ENCODE assay signal across 8 cellular contexts in genomic region chr5:139574641-139575312, GRCh38. TPM values are rescaled to one million over a fixed set of nuclear protein-coding genes. Genes with fewer than 3 reads are reported as not detected.
A peak's percentile ranks its signal among the peaks of the same experiment; 100 is the strongest.
DNase-seq lines count a peak whose midpoint lies in the region; ATAC-seq, FAIRE-seq and TF ChIP-seq lines count a peak whose summit lies in the region.

No MANE protein-coding gene starts in this region.

- H3K4me3 ChIP-seq in K562 = no peak overlapping the region
- H3K4me3 ChIP-seq in sigmoid colon = no peak overlapping the region

- no peak overlapping the region for H3K9ac ChIP-seq in K562 (ENCODE audit: insufficient read depth in 1 of 2, low read depth in 2 of 2, low read length in 2 of 2)

- DNase-seq in activated naive CD4-positive, alpha-beta T cell treated with anti-CD3 and anti-CD28 coated beads, Interleukin-2, amount 10 ng/mL, durations not matched to agents 7 days and 5 days = no peak
- no peak for DNase-seq in activated naive CD4-positive, alpha-beta T cell (lab: John Stamatoyannopoulos, UW)
- DNase-seq in NCI-H1694 (lab: John Stamatoyannopoulos, UW) (peak; percentile 25), K562 (ENCODE audit: extremely low read depth in 1 of 4, low spot score in 3 of 4) (peak; percentile 30 to 62 (median 32)), left kidney (ENCODE audit: low read depth, low spot score) (peak; percentile 58), sigmoid colon (no peak), DMS153 treated with DMSO at 0.1 percent for 48 hours (lab: John Stamatoyannopoulos, UW; ENCODE audit: unreplicated experiment) (no peak)

- H3K4me3 Mint-ChIP-seq in activated naive CD4-positive, alpha-beta T cell treated with anti-CD3 and anti-CD28 coated beads, Interleukin-2, amount 10 ng/mL, durations not matched to agents 7 days and 5 days = no peak overlapping the region

- H3K27ac ChIP-seq in K562 (ENCODE audit: extremely low read depth, low read depth, low read length) (no peak overlapping the region), sigmoid colon (no peak overlapping the region)

- H3K4me2 ChIP-seq in K562 (ENCODE audit: insufficient read depth, low read length) = no peak overlapping the region

- intact Hi-C loops in K562 (cut with micrococcal nuclease) (no loop called here), sigmoid colon (cut with DNase I) (no loop called here)

- H3K9me3 Mint-ChIP-seq in activated naive CD4-positive, alpha-beta T cell treated with anti-CD3 and anti-CD28 coated beads, Interleukin-2, amount 10 ng/mL, durations not matched to agents 7 days and 5 days = no peaks in the 10 kb centered on the region

- H2AFZ ChIP-seq in K562 (ENCODE audit: low read depth, low read length) = no peak overlapping the region

- POLR2A ChIA-PET in K562 (lab: Yijun Ruan, JAX) = interaction anchor here (0.5 to 2.7 kb wide), 6 partner anchors 9 to 152 kb away, joined by 3 to 19 read pairs (median 4); partner anchors contain the start of gene UBE2D2

- peak; percentile 37 for FAIRE-seq in K562 (lab: Jason Lieb, UNC)

- H3K27me3 Mint-ChIP-seq in activated naive CD4-positive, alpha-beta T cell treated with anti-CD3 and anti-CD28 coated beads, Interleukin-2, amount 10 ng/mL, durations not matched to agents 7 days and 5 days = no peaks in the 10 kb centered on the region

- TF ChIP-seq POLR2A in K562 (conservative IDR thresholded peaks at IDR 0.05) = no peak
- TF ChIP-seq POLR2A in sigmoid colon (IDR thresholded peaks at IDR 0.05) = no peak

- no peaks in the 10 kb centered on the region for H3K9me1 ChIP-seq in K562 (ENCODE audit: control insufficient read depth, insufficient read depth, low read length)

- H3K79me2 ChIP-seq in K562 (ENCODE audit: control insufficient read depth, insufficient read depth, low read length) = peaks cover 93% of the 10 kb centered on the region

- H3K27me3 ChIP-seq in K562 (ENCODE audit: control insufficient read depth in 2 of 2, insufficient read depth in 2 of 2, low read length in 2 of 2) = no peaks in the 10 kb centered on the region
- no peaks in the 10 kb centered on the region for H3K27me3 ChIP-seq in sigmoid colon

- TF ChIP-seq CTCF in K562 (IDR thresholded peaks at IDR 0.05 in 2 of 3, conservative IDR thresholded peaks at IDR 0.05 in 1 of 3; ENCODE audit: insufficient read depth in 2 of 3, low read depth in 1 of 3, low read length in 3 of 3) (peak; percentile 61 to 74 (median 64); a peak in 5 of 6 replicates), sigmoid colon (IDR thresholded peaks at IDR 0.05) (peak in 2 of 4 experiments; percentile 23 to 46)

- no peak for TF ChIP-seq EP300 in K562 (IDR thresholded peaks at IDR 0.05; ENCODE audit: low read length)
- TF ChIP-seq EP300 in sigmoid colon (IDR thresholded peaks at IDR 0.05) = no peak

- H3K36me3 Mint-ChIP-seq in activated naive CD4-positive, alpha-beta T cell treated with anti-CD3 and anti-CD28 coated beads, Interleukin-2, amount 10 ng/mL, durations not matched to agents 7 days and 5 days = peaks cover 40% of the 10 kb centered on the region

- H3K4me1 Mint-ChIP-seq in activated naive CD4-positive, alpha-beta T cell treated with anti-CD3 and anti-CD28 coated beads, Interleukin-2, amount 10 ng/mL, durations not matched to agents 7 days and 5 days = peaks cover 78% of the 10 kb centered on the region

- ATAC-seq in K562 (peak; percentile 82), GM21423 (IDR thresholded peaks at IDR 0.05; ENCODE audit: unreplicated experiment) (no peak)

- in situ Hi-C loops in K562 (cut with MboI) = no loop called here

- TF ChIP-seq RAD21 in K562 (CRISPR knock-in tag; conservative IDR thresholded peaks at IDR 0.05 in 1 of 2, IDR thresholded peaks at IDR 0.05 in 1 of 2) = peak; percentile 30 to 58; a peak in 3 of 4 replicates

- peaks cover 2% of the 10 kb centered on the region in 2 experiments; a peak in 3 of 5 replicates for H3K4me1 ChIP-seq in K562 (replicated peaks in 1 of 2; ENCODE audit: control insufficient read depth in 2 of 2, insufficient read depth in 2 of 2, low read length in 2 of 2)
- H3K4me1 ChIP-seq in sigmoid colon = peaks cover 0 to 70% (median 45%) of the 10 kb centered on the region in 4 donors

- 74% methylated on average over 4 of the region's 4 CpGs for WGBS in K562 (ENCODE audit: insufficient coverage, low coverage, missing lambda C conversion rate)
- 53 to 71% methylated on average over 4 of the region's 4 CpGs for WGBS in sigmoid colon, 2 donors

- H3K27ac Mint-ChIP-seq in activated naive CD4-positive, alpha-beta T cell treated with anti-CD3 and anti-CD28 coated beads, Interleukin-2, amount 10 ng/mL, durations not matched to agents 7 days and 5 days = peak overlapping the region; percentile 95

- CTCF ChIA-PET in activated naive CD4-positive, alpha-beta T cell treated with anti-CD3 and anti-CD28 coated beads, Interleukin-2, amount 10 ng/mL, durations not matched to agents 7 days and 5 days (lab: Charles Lee) = interaction anchor here (0.7 to 3.0 kb wide), 21 partner anchors 9 to 279 kb away, joined by 3 to 18 read pairs (median 4); no protein-coding TSS in a partner anchor
- CTCF ChIA-PET in K562 (lab: Yijun Ruan, JAX; ENCODE audit: low intra/inter-chr PET ratio) = interaction anchor here (1.0 kb wide), 1 partner anchor 289 kb away, joined by 3 read pairs; no protein-coding TSS in a partner anchor

- peaks cover 25% of the 10 kb centered on the region for H4K20me1 ChIP-seq in K562 (replicated peaks; ENCODE audit: control insufficient read depth, insufficient read depth, low read length)

- H3K9me3 ChIP-seq in K562 (replicated peaks; ENCODE audit: control insufficient read depth, insufficient read depth, low read depth, low read length) = no peaks in the 10 kb centered on the region
- no peaks in the 10 kb centered on the region for H3K9me3 ChIP-seq in sigmoid colon

- BruUV-seq in K562 (replicated peaks; lab: Mats Ljungman, UMichigan) = TSS peak; percentile 25

- H3K36me3 ChIP-seq in K562 (ENCODE audit: control insufficient read depth, insufficient read depth, low read length) (peaks cover 58% of the 10 kb centered on the region), sigmoid colon (no peaks in the 10 kb centered on the region)

TF ChIP-seq in K562, 482 proteins besides CTCF, POLR2A, EP300 and RAD21 (continues in another document):
- no peak for TF ChIP-seq MBD2 (IDR thresholded peaks at IDR 0.05; ENCODE audit: borderline replicate concordance, low read depth)
- no peak for TF ChIP-seq ZNF174 (CRISPR knock-in tag; IDR thresholded peaks at IDR 0.05)
- TF ChIP-seq ZNF586 (CRISPR knock-in tag; conservative IDR thresholded peaks at IDR 0.05) = no peak
- no peak for TF ChIP-seq ETS1 (conservative IDR thresholded peaks at IDR 0.05; ENCODE audit: control insufficient read depth, low read depth, low read length)
- no peak for TF ChIP-seq GTF2A2 (tag; IDR thresholded peaks at IDR 0.05)
- no peak for TF ChIP-seq CREM (IDR thresholded peaks at IDR 0.05; ENCODE audit: low read depth)
- peak; percentile 75 for TF ChIP-seq RBM25 (IDR thresholded peaks at IDR 0.05; ENCODE audit: low read depth, low read length, severe bottlenecking)
- TF ChIP-seq NR2C2 (CRISPR knock-in tag; IDR thresholded peaks at IDR 0.05) = no peak
- no peak for TF ChIP-seq NR2C2 (tag; IDR thresholded peaks at IDR 0.05)
- no peak for TF ChIP-seq E2F5 (CRISPR knock-in tag; IDR thresholded peaks at IDR 0.05)
- TF ChIP-seq U2AF1 (optimal IDR thresholded peaks at IDR 0.05; ENCODE audit: low read depth, low read length) = no peak
- no peak for TF ChIP-seq KAT7 (CRISPR knock-in tag; IDR thresholded peaks at IDR 0.05; ENCODE audit: borderline replicate concordance)

RNA-seq across cellular contexts. Expression of gene UBE2D2, which starts 13.6 kb away (rescaled TPM):
- total RNA-seq in K562 (2011; cell fraction: chromatin; rRNA removed; ENCODE audit: low replicate concordance) = 56.7 and 101 TPM in 2 replicates
- 29.9 and 36.2 TPM in 2 replicates for total RNA-seq in K562 (2011; cell fraction: nucleolus; rRNA removed)
- total RNA-seq in K562 (2011; cell fraction: nucleoplasm; rRNA removed) = 53.2 and 70.1 TPM in 2 replicates
- total RNA-seq in K562 (2014; rRNA removed) = 72.0 and 92.9 TPM in 2 replicates
- 158 and 167 TPM in 2 replicates for total RNA-seq in K562 (2014; rRNA removed; fragmentation: Illumina TruSeq; extraction: Trizol)
- 151 TPM in 2 replicates for total RNA-seq in K562 (2015; rRNA removed; fragmentation: Illumina TruSeq; extraction: Trizol)
- total RNA-seq in K562 (2021) = 198 and 211 TPM in 2 replicates
- 111 and 122 TPM in 2 replicates for polyA plus RNA-seq in K562 (2011; rRNA removed)
- 40.9 and 69.1 TPM in 2 replicates for polyA plus RNA-seq in K562 (2011; cell fraction: cytosol; rRNA removed)
- polyA plus RNA-seq in K562 (2011; cell fraction: nucleus; rRNA removed) = 23.6 and 41.6 TPM in 2 replicates
- polyA plus RNA-seq in K562 (2012) = 228 and 234 TPM in 2 replicates
- 126 and 138 TPM in 2 replicates for polyA plus RNA-seq in K562 (2014; fragmentation: Illumina TruSeq; extraction: Trizol)
- polyA plus RNA-seq in K562 (2014; fragmentation: Nextera tagmentation; extraction: Ambion mirVana) = 10 to 100 TPM; 53.6 to 58.8 TPM
- polyA plus RNA-seq in K562 (2014; rRNA removed) = 77.7 and 85.0 TPM in 2 replicates
- 77.2 and 100 TPM in 2 replicates for polyA minus RNA-seq in K562 (2011; rRNA and poly(A)+ RNA removed)
- 44.0 and 69.7 TPM in 2 replicates for polyA minus RNA-seq in K562 (2011; cell fraction: cytosol; rRNA and poly(A)+ RNA removed)
- 13.2 and 25.0 TPM in 2 replicates for polyA minus RNA-seq in K562 (2011; cell fraction: nucleus; rRNA and poly(A)+ RNA removed)
- total RNA-seq in sigmoid colon = 10 to 100 TPM; 61.5 to 93.0 (median 69.7) TPM
- polyA plus RNA-seq in sigmoid colon = 100 to 1,000 TPM; 113 to 177 (median 146) TPM

Comparison
In these comparisons a context has a peak if more than half of its experiments do, and no peak if none do; other contexts are left out.
1. DNase-seq: peak in NCI-H1694 (single experiment), K562 (4 of 4) and left kidney (single experiment); none in activated naive CD4-positive, alpha-beta T cell treated with anti-CD3 and anti-CD28 coated beads, Interleukin-2, amount 10 ng/mL, durations not matched to agents 7 days and 5 days (single experiment), activated naive CD4-positive, alpha-beta T cell (0 of 4), sigmoid colon (single experiment) and DMS153 treated with DMSO at 0.1 percent for 48 hours (single experiment).